ENCODE assay signal across 1 cellular context in the genomic region with DNA sequence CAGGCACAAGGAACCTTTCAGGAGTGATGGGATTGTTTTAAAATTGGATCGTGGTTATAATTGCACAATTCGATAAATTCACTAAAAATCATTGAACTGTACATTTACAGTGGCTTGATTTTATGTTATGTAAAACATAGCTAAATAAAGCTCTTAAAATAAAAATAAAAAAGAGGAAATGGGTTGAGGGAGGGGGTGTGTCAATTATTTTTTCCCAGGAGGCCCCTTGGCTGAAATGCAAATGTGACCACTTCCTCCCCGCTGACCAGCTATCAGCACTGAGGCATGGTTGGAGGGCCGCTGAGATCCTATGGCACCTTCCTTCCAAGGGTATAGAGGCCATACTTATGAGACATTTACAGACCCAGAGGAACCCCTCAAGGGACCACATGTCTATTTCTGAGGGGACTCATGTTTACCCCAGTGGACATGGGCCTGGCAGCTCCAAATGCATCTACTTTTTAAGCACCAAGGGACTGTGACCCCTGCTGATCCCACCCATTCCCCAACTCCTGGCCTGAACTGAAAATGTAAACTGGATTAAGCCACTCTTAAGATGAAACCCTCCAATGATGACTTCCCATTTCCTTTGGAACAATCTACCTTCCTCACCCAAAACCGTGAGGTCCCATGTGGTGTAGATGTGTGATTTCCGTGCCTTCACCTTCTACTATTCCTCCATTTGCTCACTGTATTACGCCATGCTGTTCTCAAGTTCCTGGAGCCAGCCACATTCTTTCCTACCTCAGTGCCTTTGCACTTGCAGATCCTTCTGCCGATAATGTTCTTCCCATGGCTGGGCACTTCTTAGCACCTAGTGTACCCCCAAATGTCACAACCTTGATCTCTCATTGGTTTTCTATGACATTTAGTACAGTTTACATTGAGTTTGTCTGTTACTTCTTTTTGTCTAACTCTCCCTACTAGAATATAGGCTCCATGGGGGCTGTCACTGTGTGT.
A peak's percentile ranks its signal among the peaks of the same experiment; 100 is the strongest.
TF ChIP-seq lines count a peak whose summit lies in the region.

No MANE protein-coding gene starts in this region.

TF ChIP-seq in GM12878, 131 proteins besides CTCF, POLR2A, EP300 and RAD21 (continued from another document):
- TF ChIP-seq ATF7 (IDR thresholded peaks at IDR 0.05; ENCODE audit: low read depth) (peak; percentile 68), NR2C1 (IDR thresholded peaks at IDR 0.05) (no peak), ATF3 (IDR thresholded peaks at IDR 0.05; ENCODE audit: borderline replicate concordance, extremely low read depth, low read depth, low read length) (no peak), TAF1 (IDR thresholded peaks at IDR 0.05; ENCODE audit: borderline replicate concordance, low read depth, low read length) (peak; percentile 57; the same call in 1 of the 2 replicates), SUPT20H (IDR thresholded peaks at IDR 0.05; ENCODE audit: borderline replicate concordance, control insufficient read depth, low read depth, low read length) (no peak), SREBF1 (IDR thresholded peaks at IDR 0.05; ENCODE audit: low read length) (no peak), RBBP5 (conservative IDR thresholded peaks at IDR 0.05) (no peak), YBX1 (IDR thresholded peaks at IDR 0.05) (no peak), E2F8 (IDR thresholded peaks at IDR 0.05; ENCODE audit: low read depth, partially characterized antibody) (no peak), CREB1 (IDR thresholded peaks at IDR 0.05; ENCODE audit: low read depth) (no peak), BACH1 (IDR thresholded peaks at IDR 0.05; ENCODE audit: borderline replicate concordance) (no peak), MTA2 (IDR thresholded peaks at IDR 0.05; ENCODE audit: low read depth) (peak; percentile 60), MYB (IDR thresholded peaks at IDR 0.05; ENCODE audit: borderline replicate concordance, low read depth, low read length) (no peak)
- TF ChIP-seq, protein P1, sequence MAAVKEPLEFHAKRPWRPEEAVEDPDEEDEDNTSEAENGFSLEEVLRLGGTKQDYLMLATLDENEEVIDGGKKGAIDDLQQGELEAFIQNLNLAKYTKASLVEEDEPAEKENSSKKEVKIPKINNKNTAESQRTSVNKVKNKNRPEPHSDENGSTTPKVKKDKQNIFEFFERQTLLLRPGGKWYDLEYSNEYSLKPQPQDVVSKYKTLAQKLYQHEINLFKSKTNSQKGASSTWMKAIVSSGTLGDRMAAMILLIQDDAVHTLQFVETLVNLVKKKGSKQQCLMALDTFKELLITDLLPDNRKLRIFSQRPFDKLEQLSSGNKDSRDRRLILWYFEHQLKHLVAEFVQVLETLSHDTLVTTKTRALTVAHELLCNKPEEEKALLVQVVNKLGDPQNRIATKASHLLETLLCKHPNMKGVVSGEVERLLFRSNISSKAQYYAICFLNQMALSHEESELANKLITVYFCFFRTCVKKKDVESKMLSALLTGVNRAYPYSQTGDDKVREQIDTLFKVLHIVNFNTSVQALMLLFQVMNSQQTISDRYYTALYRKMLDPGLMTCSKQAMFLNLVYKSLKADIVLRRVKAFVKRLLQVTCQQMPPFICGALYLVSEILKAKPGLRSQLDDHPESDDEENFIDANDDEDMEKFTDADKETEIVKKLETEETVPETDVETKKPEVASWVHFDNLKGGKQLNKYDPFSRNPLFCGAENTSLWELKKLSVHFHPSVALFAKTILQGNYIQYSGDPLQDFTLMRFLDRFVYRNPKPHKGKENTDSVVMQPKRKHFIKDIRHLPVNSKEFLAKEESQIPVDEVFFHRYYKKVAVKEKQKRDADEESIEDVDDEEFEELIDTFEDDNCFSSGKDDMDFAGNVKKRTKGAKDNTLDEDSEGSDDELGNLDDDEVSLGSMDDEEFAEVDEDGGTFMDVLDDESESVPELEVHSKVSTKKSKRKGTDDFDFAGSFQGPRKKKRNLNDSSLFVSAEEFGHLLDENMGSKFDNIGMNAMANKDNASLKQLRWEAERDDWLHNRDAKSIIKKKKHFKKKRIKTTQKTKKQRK (IDR thresholded peaks at IDR 0.05; ENCODE audit: low read depth, low read length), result no peak
- TF ChIP-seq, protein P2, sequence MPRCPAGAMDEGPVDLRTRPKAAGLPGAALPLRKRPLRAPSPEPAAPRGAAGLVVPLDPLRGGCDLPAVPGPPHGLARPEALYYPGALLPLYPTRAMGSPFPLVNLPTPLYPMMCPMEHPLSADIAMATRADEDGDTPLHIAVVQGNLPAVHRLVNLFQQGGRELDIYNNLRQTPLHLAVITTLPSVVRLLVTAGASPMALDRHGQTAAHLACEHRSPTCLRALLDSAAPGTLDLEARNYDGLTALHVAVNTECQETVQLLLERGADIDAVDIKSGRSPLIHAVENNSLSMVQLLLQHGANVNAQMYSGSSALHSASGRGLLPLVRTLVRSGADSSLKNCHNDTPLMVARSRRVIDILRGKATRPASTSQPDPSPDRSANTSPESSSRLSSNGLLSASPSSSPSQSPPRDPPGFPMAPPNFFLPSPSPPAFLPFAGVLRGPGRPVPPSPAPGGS (IDR thresholded peaks at IDR 0.05; ENCODE audit: borderline replicate concordance, insufficient read depth, low read depth, low read length, poor library complexity, severe bottlenecking), result no peak
